1 cellular context compared by ENCODE assay signal in the genomic region with DNA sequence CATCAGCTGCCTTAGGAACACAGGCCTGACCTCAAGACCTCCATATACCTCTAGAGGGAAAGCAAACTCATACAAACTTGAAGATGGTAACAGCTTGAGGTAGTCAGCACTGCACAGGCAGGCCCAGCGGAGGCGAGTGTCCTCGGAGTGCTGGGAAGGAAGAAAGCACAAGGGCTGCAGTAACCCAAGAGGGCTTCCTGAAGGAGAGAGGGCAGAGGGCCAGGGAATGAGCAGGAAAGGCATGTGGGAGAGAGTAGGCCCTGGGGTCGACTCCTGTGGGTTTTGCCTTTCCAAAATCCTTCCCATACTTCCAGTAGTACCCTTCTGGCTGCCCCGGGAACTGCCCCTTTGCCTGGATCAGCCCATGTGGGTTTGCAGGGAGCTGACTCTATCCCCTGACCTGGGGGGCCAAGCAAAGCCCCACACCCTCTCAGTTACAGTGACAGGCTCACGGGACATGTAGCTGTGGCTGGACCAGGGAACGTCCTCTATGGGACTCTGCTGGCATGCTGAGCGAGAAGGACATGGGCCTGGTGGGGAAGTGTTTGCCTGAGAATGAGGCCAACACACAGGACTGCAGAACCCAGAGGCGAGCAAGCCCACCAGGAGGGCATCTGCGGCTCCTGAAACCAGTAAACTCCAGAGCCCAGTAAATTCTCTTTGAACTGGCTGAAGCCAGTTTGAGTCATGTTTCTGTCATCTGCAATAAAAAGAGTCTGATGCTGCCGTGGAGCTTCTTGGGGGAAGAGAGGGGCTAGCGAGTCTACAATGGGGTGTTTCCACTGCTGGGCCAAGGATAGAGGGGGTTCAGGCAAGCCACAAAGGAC.
TF ChIP-seq lines count a peak whose summit lies in the region.

No MANE protein-coding gene starts in this region.

TF ChIP-seq in WTC11, 78 proteins besides CTCF, POLR2A, EP300 and RAD21 (continued from another document):
- TF ChIP-seq, protein P1, sequence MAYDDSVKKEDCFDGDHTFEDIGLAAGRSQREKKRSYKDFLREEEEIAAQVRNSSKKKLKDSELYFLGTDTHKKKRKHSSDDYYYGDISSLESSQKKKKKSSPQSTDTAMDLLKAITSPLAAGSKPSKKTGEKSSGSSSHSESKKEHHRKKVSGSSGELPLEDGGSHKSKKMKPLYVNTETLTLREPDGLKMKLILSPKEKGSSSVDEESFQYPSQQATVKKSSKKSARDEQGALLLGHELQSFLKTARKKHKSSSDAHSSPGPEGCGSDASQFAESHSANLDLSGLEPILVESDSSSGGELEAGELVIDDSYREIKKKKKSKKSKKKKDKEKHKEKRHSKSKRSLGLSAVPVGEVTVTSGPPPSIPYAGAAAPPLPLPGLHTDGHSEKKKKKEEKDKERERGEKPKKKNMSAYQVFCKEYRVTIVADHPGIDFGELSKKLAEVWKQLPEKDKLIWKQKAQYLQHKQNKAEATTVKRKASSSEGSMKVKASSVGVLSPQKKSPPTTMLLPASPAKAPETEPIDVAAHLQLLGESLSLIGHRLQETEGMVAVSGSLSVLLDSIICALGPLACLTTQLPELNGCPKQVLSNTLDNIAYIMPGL (CRISPR knock-in tag; IDR thresholded peaks at IDR 0.05) = no peak
- TF ChIP-seq, protein P2, sequence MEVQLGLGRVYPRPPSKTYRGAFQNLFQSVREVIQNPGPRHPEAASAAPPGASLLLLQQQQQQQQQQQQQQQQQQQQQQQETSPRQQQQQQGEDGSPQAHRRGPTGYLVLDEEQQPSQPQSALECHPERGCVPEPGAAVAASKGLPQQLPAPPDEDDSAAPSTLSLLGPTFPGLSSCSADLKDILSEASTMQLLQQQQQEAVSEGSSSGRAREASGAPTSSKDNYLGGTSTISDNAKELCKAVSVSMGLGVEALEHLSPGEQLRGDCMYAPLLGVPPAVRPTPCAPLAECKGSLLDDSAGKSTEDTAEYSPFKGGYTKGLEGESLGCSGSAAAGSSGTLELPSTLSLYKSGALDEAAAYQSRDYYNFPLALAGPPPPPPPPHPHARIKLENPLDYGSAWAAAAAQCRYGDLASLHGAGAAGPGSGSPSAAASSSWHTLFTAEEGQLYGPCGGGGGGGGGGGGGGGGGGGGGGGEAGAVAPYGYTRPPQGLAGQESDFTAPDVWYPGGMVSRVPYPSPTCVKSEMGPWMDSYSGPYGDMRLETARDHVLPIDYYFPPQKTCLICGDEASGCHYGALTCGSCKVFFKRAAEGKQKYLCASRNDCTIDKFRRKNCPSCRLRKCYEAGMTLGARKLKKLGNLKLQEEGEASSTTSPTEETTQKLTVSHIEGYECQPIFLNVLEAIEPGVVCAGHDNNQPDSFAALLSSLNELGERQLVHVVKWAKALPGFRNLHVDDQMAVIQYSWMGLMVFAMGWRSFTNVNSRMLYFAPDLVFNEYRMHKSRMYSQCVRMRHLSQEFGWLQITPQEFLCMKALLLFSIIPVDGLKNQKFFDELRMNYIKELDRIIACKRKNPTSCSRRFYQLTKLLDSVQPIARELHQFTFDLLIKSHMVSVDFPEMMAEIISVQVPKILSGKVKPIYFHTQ (CRISPR knock-in tag; IDR thresholded peaks at IDR 0.05) = no peak
- TF ChIP-seq, protein P3, sequence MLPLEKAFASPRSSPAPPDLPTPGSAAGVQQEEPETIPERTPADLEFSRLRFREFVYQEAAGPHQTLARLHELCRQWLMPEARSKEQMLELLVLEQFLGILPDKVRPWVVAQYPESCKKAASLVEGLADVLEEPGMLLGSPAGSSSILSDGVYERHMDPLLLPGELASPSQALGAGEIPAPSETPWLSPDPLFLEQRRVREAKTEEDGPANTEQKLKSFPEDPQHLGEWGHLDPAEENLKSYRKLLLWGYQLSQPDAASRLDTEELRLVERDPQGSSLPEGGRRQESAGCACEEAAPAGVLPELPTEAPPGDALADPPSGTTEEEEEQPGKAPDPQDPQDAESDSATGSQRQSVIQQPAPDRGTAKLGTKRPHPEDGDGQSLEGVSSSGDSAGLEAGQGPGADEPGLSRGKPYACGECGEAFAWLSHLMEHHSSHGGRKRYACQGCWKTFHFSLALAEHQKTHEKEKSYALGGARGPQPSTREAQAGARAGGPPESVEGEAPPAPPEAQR (CRISPR knock-in tag; IDR thresholded peaks at IDR 0.05) = no peak
- no peak for TF ChIP-seq NR2C2 (CRISPR knock-in tag; IDR thresholded peaks at IDR 0.05)
- TF ChIP-seq NR3C1 (CRISPR knock-in tag; conservative IDR thresholded peaks at IDR 0.05; ENCODE audit: low read depth) = no peak
- no peak for TF ChIP-seq GABPB1 (CRISPR knock-in tag; IDR thresholded peaks at IDR 0.05)
- no peak for TF ChIP-seq ZBTB21 (CRISPR knock-in tag; IDR thresholded peaks at IDR 0.05; ENCODE audit: borderline replicate concordance)
- no peak for TF ChIP-seq OVOL2 (CRISPR knock-in tag; IDR thresholded peaks at IDR 0.05; ENCODE audit: borderline replicate concordance)
- no peak for TF ChIP-seq CBFB (CRISPR knock-in tag; IDR thresholded peaks at IDR 0.05; ENCODE audit: low read depth)
- no peak for TF ChIP-seq ESRRA (CRISPR knock-in tag; IDR thresholded peaks at IDR 0.05; ENCODE audit: borderline replicate concordance)
- TF ChIP-seq, protein P4, sequence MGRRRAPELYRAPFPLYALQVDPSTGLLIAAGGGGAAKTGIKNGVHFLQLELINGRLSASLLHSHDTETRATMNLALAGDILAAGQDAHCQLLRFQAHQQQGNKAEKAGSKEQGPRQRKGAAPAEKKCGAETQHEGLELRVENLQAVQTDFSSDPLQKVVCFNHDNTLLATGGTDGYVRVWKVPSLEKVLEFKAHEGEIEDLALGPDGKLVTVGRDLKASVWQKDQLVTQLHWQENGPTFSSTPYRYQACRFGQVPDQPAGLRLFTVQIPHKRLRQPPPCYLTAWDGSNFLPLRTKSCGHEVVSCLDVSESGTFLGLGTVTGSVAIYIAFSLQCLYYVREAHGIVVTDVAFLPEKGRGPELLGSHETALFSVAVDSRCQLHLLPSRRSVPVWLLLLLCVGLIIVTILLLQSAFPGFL (CRISPR knock-in tag; IDR thresholded peaks at IDR 0.05; ENCODE audit: borderline replicate concordance) = no peak
- TF ChIP-seq ZNF138 (CRISPR knock-in tag; conservative IDR thresholded peaks at IDR 0.05) = no peak
- no peak for TF ChIP-seq NFE2L1 (CRISPR knock-in tag; IDR thresholded peaks at IDR 0.05)
